ENCODE assay signal across 26 cellular contexts in the genomic region with DNA sequence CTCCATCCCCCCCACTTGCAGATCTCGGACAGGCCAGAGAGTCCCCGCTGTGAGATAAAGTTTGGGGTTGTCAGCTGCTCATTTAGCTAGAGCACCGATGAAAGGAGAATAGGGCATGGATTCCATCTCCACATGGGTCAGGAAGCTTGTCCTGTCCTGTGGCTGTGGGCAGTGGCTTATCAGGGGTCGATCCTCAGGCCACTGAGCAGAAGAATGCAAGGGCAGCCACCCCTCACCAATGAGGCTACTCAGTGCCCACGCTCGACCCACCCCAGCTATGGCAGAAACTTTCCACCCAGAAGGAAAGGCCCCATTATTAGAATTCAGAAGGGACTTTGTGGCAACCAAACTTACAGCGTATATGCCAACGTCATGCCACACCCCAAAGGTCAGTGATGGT. TPM values are rescaled to one million over a fixed set of nuclear protein-coding genes. Genes with fewer than 3 reads are reported as not detected.
DNase-seq lines count a peak whose midpoint lies in the region; ATAC-seq and TF ChIP-seq lines count a peak whose summit lies in the region.
"Had no signal": no experiment of that assay in that cellular context is flagged by ENCODE, and none has a peak within 500 bp of the region (broad histone marks: within the 10 kb centered on the region; RNA-seq: fewer than 3 reads in every experiment).

No MANE protein-coding gene starts in this region.

- no peaks in the 10 kb centered on the region for H3K27me3 ChIP-seq in WERI-Rb-1 (ENCODE audit: insufficient read depth, low read depth, severe bottlenecking)
- H3K27me3 ChIP-seq: gastroesophageal sphincter, SJCRH30, testis had no signal

- H3K9me3 Mint-ChIP-seq in T-helper 1 cell treated with Interleukin-12 subunit alpha and Interleukin-12 subunit beta and Interleukin-4 antibody, amounts not matched to agents 30 μg/mL and 1 μg/mL, for 36 hours = peaks cover 5% of the 10 kb centered on the region
- H3K9me3 Mint-ChIP-seq in activated B cell treated with CpG ODN at 0.5 μM for 24 hours = peaks cover 2% of the 10 kb centered on the region
- H3K9me3 Mint-ChIP-seq in naive B cell = peaks cover 0 to 6% (median 3%) of the 10 kb centered on the region in 7 donors
- H3K9me3 Mint-ChIP-seq: GM23338; stimulated activated effector memory CD8-positive, alpha-beta T cell treated with anti-CD3 and anti-CD28 coated beads, Interleukin-12 subunit alpha, Interleukin-12 subunit beta, amount 100 ng/mL, for 72 hours had no signal

- H3K4me3 Mint-ChIP-seq in T-helper 1 cell treated with Interleukin-12 subunit alpha and Interleukin-12 subunit beta and Interleukin-4 antibody, amounts not matched to agents 30 μg/mL and 1 μg/mL, for 36 hours = peak overlapping the region; percentile 76
- H3K4me3 Mint-ChIP-seq in activated B cell treated with CpG ODN at 0.5 μM for 24 hours (peak overlapping the region; percentile 70), naive B cell (peak overlapping the region in 7 of 8 donors; percentile 66 to 90 (median 74))
- H3K4me3 Mint-ChIP-seq: GM23338, neural progenitor cell had no signal

- no peaks in the 10 kb centered on the region for H3K9me3 ChIP-seq in WERI-Rb-1 (ENCODE audit: severe bottlenecking)
- H3K9me3 ChIP-seq: gastroesophageal sphincter, prostate gland, SJCRH30, testis had no signal

- no peak for DNase-seq in T-helper 1 cell
- DNase-seq in activated B cell treated with CpG ODN at 0.5 μM for 24 hours = no peak
- no peak for DNase-seq in naive B cell
- no peak for DNase-seq in putamen (ENCODE audit: low spot score)
- DNase-seq in WERI-Rb-1 = no peak
- DNase-seq: activated CD4-positive, CD25-positive, alpha-beta regulatory T cell; activated CD8-positive, alpha-beta memory T cell treated with anti-CD3 and anti-CD28 coated beads for 24 hours; islet precursor cell; NCI-H2081 treated with DMSO at 0.1 percent for 48 hours; SJCRH30; testis had no signal

- no peaks in the 10 kb centered on the region for H3K27me3 Mint-ChIP-seq in T-helper 1 cell treated with Interleukin-12 subunit alpha and Interleukin-12 subunit beta and Interleukin-4 antibody, amounts not matched to agents 30 μg/mL and 1 μg/mL, for 36 hours (ENCODE audit: low read depth)
- H3K27me3 Mint-ChIP-seq in activated B cell treated with CpG ODN at 0.5 μM for 24 hours (peaks cover 7% of the 10 kb centered on the region), naive B cell (peaks cover 24 to 30% (median 27%) of the 10 kb centered on the region in 3 donors)

- TF ChIP-seq CTCF in activated B cell treated with CpG ODN at 0.5 μM for 24 hours (IDR thresholded peaks at IDR 0.05) = no peak
- no peak for TF ChIP-seq CTCF in WERI-Rb-1 (IDR thresholded peaks at IDR 0.05; ENCODE audit: low read depth, low read length)

- no peak overlapping the region for H3K27ac ChIP-seq in WERI-Rb-1
- H3K27ac ChIP-seq: 22Rv1, coronary artery, gastroesophageal sphincter, neural progenitor cell, prostate gland, SJCRH30, testis had no signal

- H3K36me3 Mint-ChIP-seq in T-helper 1 cell treated with Interleukin-12 subunit alpha and Interleukin-12 subunit beta and Interleukin-4 antibody, amounts not matched to agents 30 μg/mL and 1 μg/mL, for 36 hours (ENCODE audit: low read depth) = peaks cover 13% of the 10 kb centered on the region
- no peaks in the 10 kb centered on the region for H3K36me3 Mint-ChIP-seq in activated B cell treated with CpG ODN at 0.5 μM for 24 hours (ENCODE audit: low read depth)
- H3K36me3 Mint-ChIP-seq in naive B cell = peaks cover 0 to 8% of the 10 kb centered on the region in 2 donors
- H3K36me3 Mint-ChIP-seq: brain; neural progenitor cell; stimulated activated effector memory CD8-positive, alpha-beta T cell treated with anti-CD3 and anti-CD28 coated beads, Interleukin-12 subunit alpha, Interleukin-12 subunit beta, amount 100 ng/mL, for 72 hours had no signal

- no peaks in the 10 kb centered on the region for H3K36me3 ChIP-seq in WERI-Rb-1
- H3K36me3 ChIP-seq: gastroesophageal sphincter, neural progenitor cell, prostate gland, SJCRH30 had no signal

- CTCF ChIA-PET in activated B cell treated with CpG ODN at 0.5 μM for 24 hours (lab: Charles Lee) = interaction anchor here (1.0 to 2.5 kb wide), 4 partner anchors 8 to 642 kb away, joined by 4 to 11 read pairs (median 6); no protein-coding TSS in a partner anchor

- no peak overlapping the region for H3K4me3 ChIP-seq in WERI-Rb-1 (ENCODE audit: low read depth, low read length)
- H3K4me3 ChIP-seq: coronary artery, gastroesophageal sphincter, GM23338, neural progenitor cell, prostate gland, SJCRH30, testis had no signal

- peaks cover 69% of the 10 kb centered on the region for H3K4me1 Mint-ChIP-seq in T-helper 1 cell treated with Interleukin-12 subunit alpha and Interleukin-12 subunit beta and Interleukin-4 antibody, amounts not matched to agents 30 μg/mL and 1 μg/mL, for 36 hours (ENCODE audit: low read depth)
- H3K4me1 Mint-ChIP-seq in activated B cell treated with CpG ODN at 0.5 μM for 24 hours = peaks cover 11% of the 10 kb centered on the region
- peaks cover 14 to 64% (median 42%) of the 10 kb centered on the region in 3 donors for H3K4me1 Mint-ChIP-seq in naive B cell

- intact Hi-C loops in activated B cell treated with CpG ODN at 0.5 μM for 24 hours (cut with micrococcal nuclease) = loop anchor here (1.0 to 5.0 kb wide), 7 partner anchors 53 to 439 kb away; partner anchors contain the start of gene HES1

- ATAC-seq in GM19455 (IDR thresholded peaks at IDR 0.05; ENCODE audit: unreplicated experiment) (peak; percentile 4), activated B cell treated with CpG ODN at 0.5 μM for 24 hours (ENCODE audit: low read depth) (no peak), naive B cell (ENCODE audit: low read depth in 2 of 2) (no peak), HG03378 (IDR thresholded peaks at IDR 0.05; ENCODE audit: unreplicated experiment) (no peak)
- ATAC-seq: gastroesophageal sphincter, GM23338, Panc1 had no signal

- POLR2A ChIA-PET in activated B cell treated with CpG ODN at 0.5 μM for 24 hours (lab: Charles Lee) = interaction anchor here (0.6 to 3.0 kb wide), 12 partner anchors 8 to 522 kb away, joined by 3 to 21 read pairs (median 5); partner anchors contain the start of gene HES1

- peak overlapping the region; percentile 93 for H3K27ac Mint-ChIP-seq in T-helper 1 cell treated with Interleukin-12 subunit alpha and Interleukin-12 subunit beta and Interleukin-4 antibody, amounts not matched to agents 30 μg/mL and 1 μg/mL, for 36 hours
- H3K27ac Mint-ChIP-seq in activated B cell treated with CpG ODN at 0.5 μM for 24 hours = peak overlapping the region; percentile 84
- peak overlapping the region; percentile 98 to 100 (median 99) for H3K27ac Mint-ChIP-seq in naive B cell
- H3K27ac Mint-ChIP-seq: GM23338, neural progenitor cell had no signal

RNA-seq across cellular contexts. Expression of gene CPN2, which starts 43.3 kb away (rescaled TPM):
- not detected in 2 replicates for total RNA-seq in activated B cell treated with CpG ODN at 0.5 μM for 24 hours
- polyA plus RNA-seq in naive B cell (ENCODE audit: low read depth in 6 of 6) = not detected
- total RNA-seq: activated T-cell treated with anti-CD3 and anti-CD28 coated beads, Interleukin-2, amount 50 U/mL, for 72 hours; gastroesophageal sphincter; M059J; SJCRH30; T-helper 1 cell treated with Interleukin-12 subunit alpha and Interleukin-12 subunit beta and Interleukin-4 antibody, amounts not matched to agents 30 ng/mL and 1 ng/mL, for 36 hours had no signal
